Comparison of ENCODE assay signal across 1 cellular context in the genomic region with DNA sequence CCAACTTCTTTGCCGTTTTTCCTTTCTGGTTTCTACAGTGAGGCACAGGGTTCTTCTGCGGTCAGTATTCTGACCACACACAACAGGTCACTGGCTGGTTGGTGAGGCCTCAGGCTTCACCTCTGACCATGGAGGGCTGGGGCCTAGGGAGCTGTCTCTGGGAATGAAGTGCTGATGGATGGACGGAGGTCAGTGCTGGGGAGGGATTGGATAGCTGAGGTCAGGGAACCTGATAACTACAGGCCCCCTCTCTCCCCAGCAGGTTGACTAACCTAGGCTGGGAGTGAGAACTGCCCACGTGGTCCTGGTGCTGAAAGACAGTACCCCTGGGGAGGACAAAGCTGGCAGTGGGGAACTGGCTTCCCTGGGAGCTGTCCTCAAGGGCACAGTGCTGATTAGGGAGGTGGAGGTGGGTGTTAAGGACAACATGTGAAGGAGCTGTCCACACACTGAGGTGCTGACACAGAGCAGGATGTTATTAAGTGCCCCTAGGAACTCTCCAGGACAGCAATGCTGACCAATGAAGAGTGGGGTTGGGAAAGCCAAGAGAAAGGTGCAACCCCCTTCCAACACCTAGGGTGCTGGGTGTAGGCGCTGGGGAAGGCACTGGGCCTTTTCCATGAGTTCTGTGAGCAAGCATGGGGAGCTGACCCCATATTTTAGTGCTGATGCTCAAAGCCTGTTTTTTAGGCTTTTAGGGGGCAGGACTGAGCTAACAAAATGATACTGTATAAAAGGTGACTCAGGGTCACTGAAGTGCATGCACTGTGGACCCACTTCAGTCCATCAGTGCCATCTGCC.
TF ChIP-seq lines count a peak whose summit lies in the region.

No MANE protein-coding gene starts in this region.

TF ChIP-seq in HEK293, 187 proteins besides CTCF, POLR2A, EP300 and RAD21 (continued from another document and continues in another):
- no peak for TF ChIP-seq SCRT2 (tag by site-specific recombination; IDR thresholded peaks at IDR 0.05)
- TF ChIP-seq ZNF670 (tag by site-specific recombination; IDR thresholded peaks at IDR 0.05; ENCODE audit: low read depth) = no peak
- no peak for TF ChIP-seq ZNF341 (tag by site-specific recombination; IDR thresholded peaks at IDR 0.05; ENCODE audit: low read depth)
- no peak for TF ChIP-seq ZNF214 (tag by site-specific recombination; IDR thresholded peaks at IDR 0.05; ENCODE audit: borderline replicate concordance)
- TF ChIP-seq ZBTB17 (tag by site-specific recombination; IDR thresholded peaks at IDR 0.05) = peak; percentile 76
- TF ChIP-seq ZNF555 (tag by site-specific recombination; conservative IDR thresholded peaks at IDR 0.05) = no peak
- TF ChIP-seq, protein P1, sequence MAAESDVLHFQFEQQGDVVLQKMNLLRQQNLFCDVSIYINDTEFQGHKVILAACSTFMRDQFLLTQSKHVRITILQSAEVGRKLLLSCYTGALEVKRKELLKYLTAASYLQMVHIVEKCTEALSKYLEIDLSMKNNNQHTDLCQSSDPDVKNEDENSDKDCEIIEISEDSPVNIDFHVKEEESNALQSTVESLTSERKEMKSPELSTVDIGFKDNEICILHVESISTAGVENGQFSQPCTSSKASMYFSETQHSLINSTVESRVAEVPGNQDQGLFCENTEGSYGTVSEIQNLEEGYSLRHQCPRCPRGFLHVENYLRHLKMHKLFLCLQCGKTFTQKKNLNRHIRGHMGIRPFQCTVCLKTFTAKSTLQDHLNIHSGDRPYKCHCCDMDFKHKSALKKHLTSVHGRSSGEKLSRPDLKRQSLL (tag by site-specific recombination; IDR thresholded peaks at IDR 0.05) = no peak
- TF ChIP-seq, protein P2, sequence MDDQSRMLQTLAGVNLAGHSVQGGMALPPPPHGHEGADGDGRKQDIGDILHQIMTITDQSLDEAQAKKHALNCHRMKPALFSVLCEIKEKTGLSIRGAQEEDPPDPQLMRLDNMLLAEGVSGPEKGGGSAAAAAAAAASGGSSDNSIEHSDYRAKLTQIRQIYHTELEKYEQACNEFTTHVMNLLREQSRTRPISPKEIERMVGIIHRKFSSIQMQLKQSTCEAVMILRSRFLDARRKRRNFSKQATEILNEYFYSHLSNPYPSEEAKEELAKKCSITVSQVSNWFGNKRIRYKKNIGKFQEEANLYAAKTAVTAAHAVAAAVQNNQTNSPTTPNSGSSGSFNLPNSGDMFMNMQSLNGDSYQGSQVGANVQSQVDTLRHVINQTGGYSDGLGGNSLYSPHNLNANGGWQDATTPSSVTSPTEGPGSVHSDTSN (CRISPR knock-in tag; IDR thresholded peaks at IDR 0.05) = peak; percentile 82
- TF ChIP-seq, protein P3, sequence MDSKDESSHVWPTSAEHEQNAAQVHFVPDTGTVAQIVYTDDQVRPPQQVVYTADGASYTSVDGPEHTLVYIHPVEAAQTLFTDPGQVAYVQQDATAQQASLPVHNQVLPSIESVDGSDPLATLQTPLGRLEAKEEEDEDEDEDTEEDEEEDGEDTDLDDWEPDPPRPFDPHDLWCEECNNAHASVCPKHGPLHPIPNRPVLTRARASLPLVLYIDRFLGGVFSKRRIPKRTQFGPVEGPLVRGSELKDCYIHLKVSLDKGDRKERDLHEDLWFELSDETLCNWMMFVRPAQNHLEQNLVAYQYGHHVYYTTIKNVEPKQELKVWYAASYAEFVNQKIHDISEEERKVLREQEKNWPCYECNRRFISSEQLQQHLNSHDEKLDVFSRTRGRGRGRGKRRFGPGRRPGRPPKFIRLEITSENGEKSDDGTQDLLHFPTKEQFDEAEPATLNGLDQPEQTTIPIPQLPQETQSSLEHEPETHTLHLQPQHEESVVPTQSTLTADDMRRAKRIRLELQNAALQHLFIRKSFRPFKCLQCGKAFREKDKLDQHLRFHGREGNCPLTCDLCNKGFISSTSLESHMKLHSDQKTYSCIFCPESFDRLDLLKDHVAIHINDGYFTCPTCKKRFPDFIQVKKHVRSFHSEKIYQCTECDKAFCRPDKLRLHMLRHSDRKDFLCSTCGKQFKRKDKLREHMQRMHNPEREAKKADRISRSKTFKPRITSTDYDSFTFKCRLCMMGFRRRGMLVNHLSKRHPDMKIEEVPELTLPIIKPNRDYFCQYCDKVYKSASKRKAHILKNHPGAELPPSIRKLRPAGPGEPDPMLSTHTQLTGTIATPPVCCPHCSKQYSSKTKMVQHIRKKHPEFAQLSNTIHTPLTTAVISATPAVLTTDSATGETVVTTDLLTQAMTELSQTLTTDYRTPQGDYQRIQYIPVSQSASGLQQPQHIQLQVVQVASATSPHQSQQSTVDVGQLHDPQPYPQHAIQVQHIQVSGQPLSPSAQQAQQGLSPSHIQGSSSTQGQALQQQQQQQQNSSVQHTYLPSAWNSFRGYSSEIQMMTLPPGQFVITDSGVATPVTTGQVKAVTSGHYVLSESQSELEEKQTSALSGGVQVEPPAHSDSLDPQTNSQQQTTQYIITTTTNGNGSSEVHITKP (tag by site-specific recombination; IDR thresholded peaks at IDR 0.05) = no peak
- TF ChIP-seq ZNF658 (tag by site-specific recombination; IDR thresholded peaks at IDR 0.05) = no peak
- no peak for TF ChIP-seq ZNF530 (tag by site-specific recombination; IDR thresholded peaks at IDR 0.05; ENCODE audit: low read depth)
- TF ChIP-seq ZNF274 (IDR thresholded peaks at IDR 0.05; ENCODE audit: low read length) = no peak
- no peak for TF ChIP-seq ZNF274 (tag by site-specific recombination; IDR thresholded peaks at IDR 0.05; ENCODE audit: borderline replicate concordance)
- no peak for TF ChIP-seq KLF7 (tag by site-specific recombination; IDR thresholded peaks at IDR 0.05; ENCODE audit: borderline replicate concordance)
- TF ChIP-seq ZBTB7A (tag by site-specific recombination; IDR thresholded peaks at IDR 0.05; ENCODE audit: low read depth) = no peak
- TF ChIP-seq ZNF623 (tag by site-specific recombination; IDR thresholded peaks at IDR 0.05) = no peak
- no peak for TF ChIP-seq ZNF654 (tag by site-specific recombination; IDR thresholded peaks at IDR 0.05; ENCODE audit: low read depth)
- TF ChIP-seq ZNF843 (tag by site-specific recombination; IDR thresholded peaks at IDR 0.05) = no peak
- no peak for TF ChIP-seq ZBTB44 (tag by site-specific recombination; IDR thresholded peaks at IDR 0.05)
- TF ChIP-seq ZNF112 (tag by site-specific recombination; IDR thresholded peaks at IDR 0.05) = no peak
- TF ChIP-seq TCF7L2 (IDR thresholded peaks at IDR 0.05; ENCODE audit: borderline replicate concordance, low read depth, low read length) = no peak
- TF ChIP-seq ZFP3 (tag by site-specific recombination; IDR thresholded peaks at IDR 0.05; ENCODE audit: low read depth) = no peak
- peak; percentile 25; the same call in 1 of the 2 replicates for TF ChIP-seq ZIC2 (tag by site-specific recombination; IDR thresholded peaks at IDR 0.05)
- no peak for TF ChIP-seq ZNF692 (tag by site-specific recombination; IDR thresholded peaks at IDR 0.05)
- TF ChIP-seq ZNF366 (tag by site-specific recombination; conservative IDR thresholded peaks at IDR 0.05) = peak; percentile 47; the same call in 1 of the 2 replicates
- TF ChIP-seq ZNF585B (tag by site-specific recombination; IDR thresholded peaks at IDR 0.05) = no peak
- TF ChIP-seq ZNF529 (tag by site-specific recombination; IDR thresholded peaks at IDR 0.05; ENCODE audit: insufficient replicate concordance) = no peak
- TF ChIP-seq, protein P4, sequence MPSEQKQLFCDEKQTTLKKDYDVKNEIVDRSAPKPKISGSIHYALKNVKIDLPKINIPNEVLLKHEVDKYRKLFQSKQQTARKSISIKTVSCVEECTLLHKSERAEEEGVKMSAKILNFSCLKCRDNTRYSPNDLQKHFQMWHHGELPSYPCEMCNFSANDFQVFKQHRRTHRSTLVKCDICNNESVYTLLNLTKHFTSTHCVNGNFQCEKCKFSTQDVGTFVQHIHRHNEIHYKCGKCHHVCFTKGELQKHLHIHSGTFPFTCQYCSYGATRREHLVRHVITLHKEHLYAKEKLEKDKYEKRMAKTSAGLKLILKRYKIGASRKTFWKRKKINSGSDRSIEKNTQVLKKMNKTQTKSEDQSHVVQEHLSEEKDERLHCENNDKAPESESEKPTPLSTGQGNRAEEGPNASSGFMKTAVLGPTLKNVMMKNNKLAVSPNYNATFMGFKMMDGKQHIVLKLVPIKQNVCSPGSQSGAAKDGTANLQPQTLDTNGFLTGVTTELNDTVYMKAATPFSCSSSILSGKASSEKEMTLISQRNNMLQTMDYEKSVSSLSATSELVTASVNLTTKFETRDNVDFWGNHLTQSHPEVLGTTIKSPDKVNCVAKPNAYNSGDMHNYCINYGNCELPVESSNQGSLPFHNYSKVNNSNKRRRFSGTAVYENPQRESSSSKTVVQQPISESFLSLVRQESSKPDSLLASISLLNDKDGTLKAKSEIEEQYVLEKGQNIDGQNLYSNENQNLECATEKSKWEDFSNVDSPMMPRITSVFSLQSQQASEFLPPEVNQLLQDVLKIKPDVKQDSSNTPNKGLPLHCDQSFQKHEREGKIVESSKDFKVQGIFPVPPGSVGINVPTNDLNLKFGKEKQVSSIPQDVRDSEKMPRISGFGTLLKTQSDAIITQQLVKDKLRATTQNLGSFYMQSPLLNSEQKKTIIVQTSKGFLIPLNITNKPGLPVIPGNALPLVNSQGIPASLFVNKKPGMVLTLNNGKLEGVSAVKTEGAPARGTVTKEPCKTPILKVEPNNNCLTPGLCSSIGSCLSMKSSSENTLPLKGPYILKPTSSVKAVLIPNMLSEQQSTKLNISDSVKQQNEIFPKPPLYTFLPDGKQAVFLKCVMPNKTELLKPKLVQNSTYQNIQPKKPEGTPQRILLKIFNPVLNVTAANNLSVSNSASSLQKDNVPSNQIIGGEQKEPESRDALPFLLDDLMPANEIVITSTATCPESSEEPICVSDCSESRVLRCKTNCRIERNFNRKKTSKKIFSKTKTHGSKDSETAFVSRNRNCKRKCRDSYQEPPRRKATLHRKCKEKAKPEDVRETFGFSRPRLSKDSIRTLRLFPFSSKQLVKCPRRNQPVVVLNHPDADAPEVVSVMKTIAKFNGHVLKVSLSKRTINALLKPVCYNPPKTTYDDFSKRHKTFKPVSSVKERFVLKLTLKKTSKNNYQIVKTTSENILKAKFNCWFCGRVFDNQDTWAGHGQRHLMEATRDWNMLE (tag by site-specific recombination; conservative IDR thresholded peaks at IDR 0.05; ENCODE audit: low read depth) = no peak
- peak; percentile 25; the same call in 1 of the 2 replicates for TF ChIP-seq KLF16 (tag by site-specific recombination; IDR thresholded peaks at IDR 0.05)
- TF ChIP-seq REPIN1 (tag by site-specific recombination; IDR thresholded peaks at IDR 0.05; ENCODE audit: low read depth) = no peak
- no peak for TF ChIP-seq ZBTB1 (tag by site-specific recombination; IDR thresholded peaks at IDR 0.05)
- peak; percentile 100 for TF ChIP-seq REST (tag by site-specific recombination; IDR thresholded peaks at IDR 0.05)
- no peak for TF ChIP-seq ZNF394 (tag by site-specific recombination; IDR thresholded peaks at IDR 0.05; ENCODE audit: borderline replicate concordance)
- no peak for TF ChIP-seq ZNF76 (tag by site-specific recombination; IDR thresholded peaks at IDR 0.05; ENCODE audit: borderline replicate concordance, low read depth)
- no peak for TF ChIP-seq ZNF785 (tag by site-specific recombination; IDR thresholded peaks at IDR 0.05)
- TF ChIP-seq GLI4 (tag by site-specific recombination; IDR thresholded peaks at IDR 0.05) = no peak
- no peak for TF ChIP-seq ZNF335 (tag by site-specific recombination; conservative IDR thresholded peaks at IDR 0.05)
- no peak for TF ChIP-seq ZNF548 (tag by site-specific recombination; IDR thresholded peaks at IDR 0.05)
- no peak for TF ChIP-seq KLF9 (tag by site-specific recombination; IDR thresholded peaks at IDR 0.05; ENCODE audit: low read depth)
- no peak for TF ChIP-seq ZEB2 (tag by site-specific recombination; IDR thresholded peaks at IDR 0.05)
- TF ChIP-seq ZNF155 (tag by site-specific recombination; IDR thresholded peaks at IDR 0.05) = no peak
- TF ChIP-seq ZNF354C (tag by site-specific recombination; IDR thresholded peaks at IDR 0.05; ENCODE audit: borderline replicate concordance, low read depth) = no peak
- no peak for TF ChIP-seq ZNF324 (tag by site-specific recombination; IDR thresholded peaks at IDR 0.05)
